ENCODE assay signal across 8 cellular contexts in genomic region chr16:57245472-57246113, GRCh38. TPM values are rescaled to one million over a fixed set of nuclear protein-coding genes. Genes with fewer than 3 reads are reported as not detected.
DNase-seq lines count a peak whose midpoint lies in the region; ATAC-seq and TF ChIP-seq lines count a peak whose summit lies in the region.

No MANE protein-coding gene starts in this region.

- ATAC-seq in HCT116 (no peak; the same call in 1 of the 2 replicates), lower lobe of right lung (peak; percentile 52 to 57), GM21526 (IDR thresholded peaks at IDR 0.05; ENCODE audit: low FRiP score, unreplicated experiment) (no peak), GM18873 (IDR thresholded peaks at IDR 0.05; ENCODE audit: low FRiP score, unreplicated experiment) (no peak)

- H3K79me2 ChIP-seq in HCT116 (ENCODE audit: insufficient read depth, low read length) (peaks cover 5% of the 10 kb centered on the region; the same call in 1 of the 2 replicates), OCI-LY1 (ENCODE audit: insufficient read depth, low read length) (no peaks in the 10 kb centered on the region)

- peaks cover 10 to 15% of the 10 kb centered on the region in 2 experiments for H3K4me1 ChIP-seq in HCT116 (ENCODE audit: control insufficient read depth in 1 of 2, insufficient read depth in 2 of 2, low read length in 2 of 2)
- H3K4me1 ChIP-seq in OCI-LY1 (ENCODE audit: insufficient read depth, low read length, severe bottlenecking): peaks cover 27% of the 10 kb centered on the region
- H3K4me1 ChIP-seq in lower lobe of right lung: peaks cover 13% of the 10 kb centered on the region
- peaks cover 0 to 18% (median 10%) of the 10 kb centered on the region in 4 donors for H3K4me1 ChIP-seq in tibial artery

- no peak for TF ChIP-seq POLR2A in HCT116 (IDR thresholded peaks at IDR 0.05; ENCODE audit: borderline replicate concordance, extremely low read depth, insufficient read depth, insufficient read length)

- H3K27me3 ChIP-seq in HCT116 (ENCODE audit: insufficient read depth, low read length): no peaks in the 10 kb centered on the region
- H3K27me3 ChIP-seq in OCI-LY1 (ENCODE audit: insufficient read depth, low read length): no peaks in the 10 kb centered on the region
- H3K27me3 ChIP-seq in lower lobe of right lung (ENCODE audit: low read depth): no peaks in the 10 kb centered on the region
- H3K27me3 ChIP-seq in tibial artery: no peaks in the 10 kb centered on the region

- no TSS peak for BruUV-seq in HCT116 (replicated peaks; lab: Mats Ljungman, UMichigan)

- TF ChIP-seq RAD21 in HCT116 (IDR thresholded peaks at IDR 0.05; ENCODE audit: low read depth): no peak

- RAD21 ChIA-PET in HCT116 (lab: Charles Lee; ENCODE audit: low non-redundant PET in 1 of 2, low total read pairs in 2 of 2, uncharacterized antibody in 2 of 2, unreplicated experiment in 2 of 2): interaction anchor here in 1 of 2 experiments (0.9 kb wide), 1 partner anchor 281 kb away, joined by 3 read pairs; no protein-coding TSS in a partner anchor

- intact Hi-C loops in HCT116 (cut with micrococcal nuclease): loop anchor here (2.0 kb wide), 1 partner anchor 55 kb away; no protein-coding TSS in a partner anchor
- intact Hi-C loops in lower lobe of right lung (cut with DNase I): no loop called here
- intact Hi-C loops in tibial artery (cut with DNase I; ENCODE audit: low total_unique reads): no loop called here

- H3F3A ChIP-seq in OCI-LY1 (ENCODE audit: insufficient read depth, low read length): no peaks in the 10 kb centered on the region

- H3K9ac ChIP-seq in HCT116 (ENCODE audit: low read length) (peak overlapping the region; percentile 83), OCI-LY1 (ENCODE audit: low read length) (peak overlapping the region; percentile 90)

- H3K27ac ChIP-seq in HCT116 (ENCODE audit: low read depth, low read length) (peak overlapping the region; percentile 80), OCI-LY1 (ENCODE audit: low read depth, low read length, poor library complexity, severe bottlenecking) (peak overlapping the region; percentile 7), cingulate gyrus (ENCODE audit: low read depth, low read length) (peak overlapping the region; percentile 84), lower lobe of right lung (peak overlapping the region; percentile 89), tibial artery (peak overlapping the region; percentile 85 to 94)

- H3K36me3 ChIP-seq in HCT116 (ENCODE audit: control insufficient read depth in 1 of 2, insufficient read depth in 2 of 2, low read length in 2 of 2) (peaks cover 0 to 3% of the 10 kb centered on the region in 2 experiments; a peak in 1 of 4 replicates), OCI-LY1 (ENCODE audit: insufficient read depth, low read length) (peaks cover 26% of the 10 kb centered on the region), lower lobe of right lung (peaks cover 42% of the 10 kb centered on the region), tibial artery (peaks cover 29 to 41% (median 29%) of the 10 kb centered on the region in 3 donors)

- no peaks in the 10 kb centered on the region for H3K9me3 ChIP-seq in HCT116 (ENCODE audit: control insufficient read depth in 1 of 2, insufficient read depth in 1 of 2, low read depth in 1 of 2, low read length in 2 of 2)
- H3K9me3 ChIP-seq in OCI-LY1 (ENCODE audit: low read length): no peaks in the 10 kb centered on the region
- no peaks in the 10 kb centered on the region for H3K9me3 ChIP-seq in lower lobe of right lung
- H3K9me3 ChIP-seq in tibial artery: no peaks in the 10 kb centered on the region

- H3K4me2 ChIP-seq in HCT116 (ENCODE audit: low read length) (peak overlapping the region; percentile 85), OCI-LY1 (ENCODE audit: low read length) (peak overlapping the region; percentile 87)

- POLR2A ChIA-PET in HCT116 (lab: Charles Lee): interaction anchor here (1.0 to 2.0 kb wide), 3 partner anchors 10 to 54 kb away, joined by 3 to 6 read pairs (median 5); no protein-coding TSS in a partner anchor

- H3K4me3 ChIP-seq in GM08714 (ENCODE audit: low read length): peak overlapping the region; percentile 70
- H3K4me3 ChIP-seq in HCT116 (replicated peaks in 1 of 2; ENCODE audit: low read depth in 1 of 2, low read length in 2 of 2): peak overlapping the region; percentile 67 to 82
- peak overlapping the region; percentile 90 for H3K4me3 ChIP-seq in OCI-LY1 (ENCODE audit: low read depth, low read length, poor library complexity, severe bottlenecking)
- H3K4me3 ChIP-seq in lower lobe of right lung: peak overlapping the region; percentile 70
- H3K4me3 ChIP-seq in tibial artery: peak overlapping the region; percentile 68 to 74

- H2AFZ ChIP-seq in HCT116 (ENCODE audit: low read depth, low read length, poor library complexity, severe bottlenecking) (no peak overlapping the region), OCI-LY1 (ENCODE audit: low read length) (no peak overlapping the region)

- CTCF ChIA-PET in HCT116 (lab: Charles Lee): no interaction called here

- TF ChIP-seq CTCF in HCT116 (IDR thresholded peaks at IDR 0.05 in 2 of 3, conservative IDR thresholded peaks at IDR 0.05 in 1 of 3; ENCODE audit: borderline replicate concordance in 1 of 3, insufficient read depth in 1 of 3, low read depth in 2 of 3, low read length in 2 of 3) (no peak), OCI-LY1 (IDR thresholded peaks at IDR 0.05; ENCODE audit: low read length) (no peak), lower lobe of right lung (IDR thresholded peaks at IDR 0.05) (no peak), tibial artery (IDR thresholded peaks at IDR 0.05) (no peak)

- H4K20me1 ChIP-seq in HCT116 (ENCODE audit: insufficient read depth) (no peaks in the 10 kb centered on the region), OCI-LY1 (ENCODE audit: insufficient read depth, low read length) (no peaks in the 10 kb centered on the region)

- DNase-seq in HCT116 (ENCODE audit: low read depth, low spot score) (peak; percentile 8), lower lobe of right lung (peak; percentile 73), tibial artery (peak in 1 of 2 donors; percentile 57)

- no peaks in the 10 kb centered on the region for H3K9me2 ChIP-seq in HCT116 (ENCODE audit: insufficient read depth)
- H3K9me2 ChIP-seq in OCI-LY1 (ENCODE audit: low read depth, low read length): no peaks in the 10 kb centered on the region

TF ChIP-seq in HCT116, 20 proteins besides CTCF, POLR2A, EP300 and RAD21:
- no peak for TF ChIP-seq EGR1 (IDR thresholded peaks at IDR 0.05; ENCODE audit: low read depth)
- no peak for TF ChIP-seq CBX3 (IDR thresholded peaks at IDR 0.05; ENCODE audit: low read depth)
- peak; percentile 90 for TF ChIP-seq ZFX (IDR thresholded peaks at IDR 0.05)
- TF ChIP-seq MAX (IDR thresholded peaks at IDR 0.05): no peak
- no peak for TF ChIP-seq TCF7L2 (IDR thresholded peaks at IDR 0.05; ENCODE audit: borderline replicate concordance, extremely low read depth, insufficient read depth, insufficient read length)
- no peak for TF ChIP-seq EZH2 (IDR thresholded peaks at IDR 0.05)

RNA-seq across cellular contexts. Expression of gene ARL2BP, which starts 0.5 kb away (rescaled TPM):
- 28.8 TPM for total RNA-seq in HCT116 (2021; ENCODE audit: unreplicated experiment)
- 17.8 and 19.7 TPM in 2 replicates for polyA plus RNA-seq in HCT116 (2012)
- 58.1 TPM for total RNA-seq in lower lobe of right lung

RNA-seq across cellular contexts. Expression of gene PLLP, which starts 38.9 kb away (rescaled TPM):
- total RNA-seq in HCT116 (2021; ENCODE audit: unreplicated experiment) (3.1 TPM), lower lobe of right lung (77.5 TPM)
- polyA plus RNA-seq in HCT116 (2012): 5.3 and 5.9 TPM in 2 replicates

RNA-seq across cellular contexts. Expression of gene RSPRY1, which starts 59.5 kb away (rescaled TPM):
- total RNA-seq in HCT116 (2021; ENCODE audit: unreplicated experiment): 24.9 TPM
- 15.5 and 16.0 TPM in 2 replicates for polyA plus RNA-seq in HCT116 (2012)
- total RNA-seq in lower lobe of right lung: 34.9 TPM

RNA-seq across cellular contexts. Expression of gene PSME3IP1, which starts 59.8 kb away (rescaled TPM):
- 88.5 TPM for total RNA-seq in HCT116 (2021; ENCODE audit: unreplicated experiment)
- polyA plus RNA-seq in HCT116 (2012): 53.2 and 68.2 TPM in 2 replicates
- total RNA-seq in lower lobe of right lung: 79.8 TPM

Comparison
In these comparisons a context has a peak if more than half of its experiments do, and no peak if none do; other contexts are left out.
1. ATAC-seq: peak in lower lobe of right lung (2 of 2); none in HCT116 (single experiment), GM21526 (single experiment) and GM18873 (single experiment).
2. H3K27ac ChIP-seq: peak in every context shown above with its lines; median percentile 90 in tibial artery; 89 in lower lobe of right lung; 84 in cingulate gyrus; 80 in HCT116; 7 in OCI-LY1.
3. RNA of gene PLLP, which starts 38.9 kb away (total RNA-seq): 77.5 TPM in lower lobe of right lung (single experiment); 3.1 TPM in HCT116 (single experiment); every median in the first group is over 10 times any median in the second.
4. Peak in every context shown above with its lines, with median percentiles within 50 percentile points of each other: H3K4me3 ChIP-seq.